In genomic region chr2:32564417-32565035, GRCh38 we compare ENCODE assay signal across 30 cellular contexts.
A peak's percentile ranks its signal among the peaks of the same experiment; 100 is the strongest.
DNase-seq lines count a peak whose midpoint lies in the region; ATAC-seq and TF ChIP-seq lines count a peak whose summit lies in the region.
"Had no signal": no experiment of that assay in that cellular context is flagged by ENCODE, and none has a peak within 500 bp of the region (broad histone marks: within the 10 kb centered on the region; RNA-seq: fewer than 3 reads in every experiment).

No MANE protein-coding gene starts in this region.

- DNase-seq in activated T-cell treated with anti-CD3 and anti-CD28 coated beads, Interleukin-2, amount 50 U/mL, for 24 hours = no peak
- no peak for DNase-seq in activated T-cell treated with anti-CD3 and anti-CD28 coated beads, Interleukin-2, amount 50 U/mL, for 48 hours
- DNase-seq in HAP-1 (ENCODE audit: low spot score in 2 of 2) (peak; percentile 28 to 36), immature natural killer cell (no peak), vagina (ENCODE audit: extremely low spot score in 2 of 2) (no peak), prostate gland (ENCODE audit: low spot score) (no peak), T-helper 9 cell (no peak)
- DNase-seq in activated naive CD8-positive, alpha-beta T cell treated with anti-CD3 and anti-CD28 coated beads, Interleukin-2, amount 50 U/mL, for 24 hours = no peak
- DNase-seq: activated CD8-positive, alpha-beta memory T cell treated with anti-CD3 and anti-CD28 coated beads for 24 hours; activated naive CD4-positive, alpha-beta T cell treated with anti-CD3 and anti-CD28 coated beads, Interleukin-2, amount 10 ng/mL, durations not matched to agents 7 days and 5 days; CD4-positive, alpha-beta T cell; colonic mucosa; DND-41; effector CD4-positive, alpha-beta T cell; HFFc6; hippocampal formation; left lung; mesenchymal stem cell; NCI-H1048; NCI-H1694 treated with DMSO at 0.1 percent for 48 hours; small intestine; stomach; uterus had no signal

- H3K4me1 Mint-ChIP-seq in activated T-cell treated with anti-CD3 and anti-CD28 coated beads, Interleukin-2, amount 50 U/mL, for 24 hours (ENCODE audit: low read depth) = peaks cover 15% of the 10 kb centered on the region
- H3K4me1 Mint-ChIP-seq in activated naive CD8-positive, alpha-beta T cell treated with anti-CD3 and anti-CD28 coated beads, Interleukin-2, amount 50 U/mL, for 24 hours = peaks cover 15% of the 10 kb centered on the region
- peaks cover 10 to 24% of the 10 kb centered on the region in 2 donors for H3K4me1 Mint-ChIP-seq in immature natural killer cell
- H3K4me1 Mint-ChIP-seq: IgD-negative memory B cell had no signal

- 46% methylated on average over 2 of the region's 2 CpGs for WGBS in prostate gland

- H3K27ac Mint-ChIP-seq in activated T-cell treated with anti-CD3 and anti-CD28 coated beads, Interleukin-2, amount 50 U/mL, for 24 hours = peak overlapping the region; percentile 66
- H3K27ac Mint-ChIP-seq in activated naive CD8-positive, alpha-beta T cell treated with anti-CD3 and anti-CD28 coated beads, Interleukin-2, amount 50 U/mL, for 24 hours = no peak overlapping the region
- H3K27ac Mint-ChIP-seq in immature natural killer cell = peak overlapping the region in 4 of 6 donors; percentile 17 to 59 (median 42)
- H3K27ac Mint-ChIP-seq: activated T-helper 1 cell treated with anti-CD3 and anti-CD28 coated beads, Interleukin-12 subunit alpha, Interleukin-12 subunit beta, Interleukin-2, Interleukin-4 antibody, amounts not matched to agents 30 ng/mL and 10 ng/mL and 1 ng/mL, durations not matched to agents 14 hours and 24 hours and 36 hours; CD4-positive, alpha-beta T cell; HFFc6 had no signal

- H3K9me3 Mint-ChIP-seq in activated T-cell treated with anti-CD3 and anti-CD28 coated beads, Interleukin-2, amount 50 U/mL, for 24 hours = peaks cover 12% of the 10 kb centered on the region
- peaks cover 4% of the 10 kb centered on the region for H3K9me3 Mint-ChIP-seq in activated naive CD8-positive, alpha-beta T cell treated with anti-CD3 and anti-CD28 coated beads, Interleukin-2, amount 50 U/mL, for 24 hours
- peaks cover 0 to 5% (median under 1%) of the 10 kb centered on the region in 6 donors for H3K9me3 Mint-ChIP-seq in immature natural killer cell
- H3K9me3 Mint-ChIP-seq: CD4-positive, alpha-beta T cell had no signal

- in situ Hi-C loops in HAP-1 (cut with MboI; ENCODE audit: low sequenced_read_pairs) = no loop called here

- H3K4me1 ChIP-seq in HAP-1 = peaks cover 7% of the 10 kb centered on the region; the same call in 1 of the 2 replicates
- no peaks in the 10 kb centered on the region for H3K4me1 ChIP-seq in vagina
- no peaks in the 10 kb centered on the region for H3K4me1 ChIP-seq in prostate gland (replicated peaks)
- H3K4me1 ChIP-seq: colonic mucosa, stomach, uterus had no signal

- peak; percentile 80 for ATAC-seq in activated naive CD8-positive, alpha-beta T cell treated with anti-CD3 and anti-CD28 coated beads, Interleukin-2, amount 50 U/mL, for 24 hours
- ATAC-seq: left lung had no signal

- no peak overlapping the region for H3K4me3 Mint-ChIP-seq in activated T-cell treated with anti-CD3 and anti-CD28 coated beads, Interleukin-2, amount 50 U/mL, for 24 hours
- no peak overlapping the region for H3K4me3 Mint-ChIP-seq in activated naive CD8-positive, alpha-beta T cell treated with anti-CD3 and anti-CD28 coated beads, Interleukin-2, amount 50 U/mL, for 24 hours
- H3K4me3 Mint-ChIP-seq in immature natural killer cell = no peak overlapping the region
- H3K4me3 Mint-ChIP-seq: activated naive CD4-positive, alpha-beta T cell treated with anti-CD3 and anti-CD28 coated beads, Interleukin-2, amount 10 ng/mL, durations not matched to agents 7 days and 5 days; activated T-helper 1 cell treated with anti-CD3 and anti-CD28 coated beads, Interleukin-12 subunit alpha, Interleukin-12 subunit beta, Interleukin-2, Interleukin-4 antibody, amounts not matched to agents 30 ng/mL and 10 ng/mL and 1 ng/mL, durations not matched to agents 14 hours and 24 hours and 36 hours; CD4-positive, alpha-beta T cell; HFFc6; IgD-negative memory B cell; neural crest cell had no signal

- no peak overlapping the region for H3K27ac ChIP-seq in vagina
- H3K27ac ChIP-seq in prostate gland = no peak overlapping the region
- H3K27ac ChIP-seq: cardiac muscle cell, colonic mucosa, epithelial cell of prostate, left lung, parathyroid adenoma, RWPE1, stomach, uterus had no signal

- H3K27me3 ChIP-seq in HAP-1 (ENCODE audit: low read depth) = no peaks in the 10 kb centered on the region
- H3K27me3 ChIP-seq in vagina = no peaks in the 10 kb centered on the region
- no peaks in the 10 kb centered on the region for H3K27me3 ChIP-seq in prostate gland (replicated peaks; ENCODE audit: insufficient read depth)
- H3K27me3 ChIP-seq: cardiac muscle cell, colonic mucosa, left lung, stomach, uterus had no signal

- peaks cover 75% of the 10 kb centered on the region for H3K36me3 Mint-ChIP-seq in activated T-cell treated with anti-CD3 and anti-CD28 coated beads, Interleukin-2, amount 50 U/mL, for 24 hours (ENCODE audit: low read depth)
- peaks cover 48% of the 10 kb centered on the region for H3K36me3 Mint-ChIP-seq in activated naive CD8-positive, alpha-beta T cell treated with anti-CD3 and anti-CD28 coated beads, Interleukin-2, amount 50 U/mL, for 24 hours (ENCODE audit: low read depth)
- H3K36me3 Mint-ChIP-seq in immature natural killer cell = peaks cover 20 to 29% (median 22%) of the 10 kb centered on the region in 3 donors

- TF ChIP-seq POLR2A in vagina (IDR thresholded peaks at IDR 0.05) (no peak), prostate gland (IDR thresholded peaks at IDR 0.05) (no peak)

- H3K4me3 ChIP-seq in HAP-1 (no peak overlapping the region), vagina (no peak overlapping the region), prostate gland (no peak overlapping the region)
- H3K4me3 ChIP-seq: cardiac muscle cell, colonic mucosa, left lung, stomach, uterus had no signal

- TF ChIP-seq CTCF in vagina (IDR thresholded peaks at IDR 0.05) = no peak
- TF ChIP-seq CTCF in prostate gland (IDR thresholded peaks at IDR 0.05) = no peak

- no peaks in the 10 kb centered on the region for H3K27me3 Mint-ChIP-seq in activated T-cell treated with anti-CD3 and anti-CD28 coated beads, Interleukin-2, amount 50 U/mL, for 24 hours
- H3K27me3 Mint-ChIP-seq in activated naive CD8-positive, alpha-beta T cell treated with anti-CD3 and anti-CD28 coated beads, Interleukin-2, amount 50 U/mL, for 24 hours = no peaks in the 10 kb centered on the region
- peaks cover 0 to 4% (median 3%) of the 10 kb centered on the region in 3 donors for H3K27me3 Mint-ChIP-seq in immature natural killer cell (ENCODE audit: low read depth in 3 of 3)
- H3K27me3 Mint-ChIP-seq: activated naive CD4-positive, alpha-beta T cell treated with anti-CD3 and anti-CD28 coated beads, Interleukin-2, amount 10 ng/mL, durations not matched to agents 7 days and 5 days; CD4-positive, alpha-beta T cell; IgD-negative memory B cell had no signal

- H3K9me3 ChIP-seq in HAP-1 (no peaks in the 10 kb centered on the region; the same call in 1 of the 2 replicates), vagina (peaks cover 7% of the 10 kb centered on the region), prostate gland (no peaks in the 10 kb centered on the region)
- H3K9me3 ChIP-seq: colonic mucosa had no signal

- H3K36me3 ChIP-seq in HAP-1 (replicated peaks) (peaks cover 4% of the 10 kb centered on the region), vagina (peaks cover 0 to 19% of the 10 kb centered on the region in 2 donors), prostate gland (no peaks in the 10 kb centered on the region)
- H3K36me3 ChIP-seq: colonic mucosa, uterus had no signal

- intact Hi-C loops in vagina (cut with DNase I) (no loop called here), prostate gland (cut with DNase I) (no loop called here)

Comparison
In these comparisons a context has a peak if more than half of its experiments do, and no peak if none do; other contexts are left out.
1. DNase-seq: peak in HAP-1 (2 of 2); none in activated T-cell treated with anti-CD3 and anti-CD28 coated beads, Interleukin-2, amount 50 U/mL, for 24 hours (single experiment), activated T-cell treated with anti-CD3 and anti-CD28 coated beads, Interleukin-2, amount 50 U/mL, for 48 hours (0 of 2), activated naive CD8-positive, alpha-beta T cell treated with anti-CD3 and anti-CD28 coated beads, Interleukin-2, amount 50 U/mL, for 24 hours (single experiment), immature natural killer cell (0 of 3), vagina (0 of 2), prostate gland (single experiment) and T-helper 9 cell (single experiment).